Comparison of ENCODE assay signal across 8 cellular contexts in genomic region chr17:51112303-51113222, GRCh38. TPM values are rescaled to one million over a fixed set of nuclear protein-coding genes. Genes with fewer than 3 reads are reported as not detected.
DNase-seq lines count a peak whose midpoint lies in the region; ATAC-seq and TF ChIP-seq lines count a peak whose summit lies in the region.
"Not testable (repeated sequence)": the region's sequence is repeated elsewhere in the genome, so short reads cannot be mapped to it uniquely, and the experiment has no call there.

No MANE protein-coding gene starts in this region.

- H3K27ac ChIP-seq in IMR-90 (ENCODE audit: insufficient read depth, low read length), result not testable (repeated sequence)
- peak overlapping the region; percentile 73 for H3K27ac ChIP-seq in upper lobe of right lung

- H3K14ac ChIP-seq in IMR-90 (replicated peaks; ENCODE audit: low read depth, low read length), result not testable (repeated sequence)

- not testable (repeated sequence) for H2AK5ac ChIP-seq in IMR-90 (ENCODE audit: low read depth, low read length)

- not testable (repeated sequence) for H3K27me3 Mint-ChIP-seq in WTC11 (ENCODE audit: low read depth); osteocyte (ENCODE audit: unreplicated experiment)

- H3K4ac ChIP-seq in IMR-90 (ENCODE audit: low read depth, low read length), result not testable (repeated sequence)

- 88% methylated on average over 1 of the region's 16 CpGs; no CpG with 5 or more reads in 1 of the 2 experiments for WGBS in IMR-90 (ENCODE audit: extremely low coverage in 2 of 2, insufficient read length in 1 of 2), 2 experiments

- H4K91ac ChIP-seq in IMR-90 (ENCODE audit: insufficient read depth, low read depth, low read length), result not testable (repeated sequence)

- not testable (repeated sequence) for H2AK9ac ChIP-seq in IMR-90 (replicated peaks; ENCODE audit: low read depth, low read length, poor library complexity)

- H2BK15ac ChIP-seq in IMR-90 (ENCODE audit: low read depth, low read length), result not testable (repeated sequence)

- not testable (repeated sequence) for H4K5ac ChIP-seq in IMR-90 (ENCODE audit: low read depth, low read length)

- H3K9ac ChIP-seq in IMR-90 (ENCODE audit: low read depth, low read length), result not testable (repeated sequence)

- not testable (repeated sequence) for H2AFZ ChIP-seq in IMR-90 (replicated peaks; ENCODE audit: low read length, poor library complexity)

- H3K4me1 ChIP-seq in IMR-90 (ENCODE audit: control insufficient read depth, insufficient read depth, low read length), result not testable (repeated sequence)
- peaks cover 22% of the 10 kb centered on the region for H3K4me1 ChIP-seq in upper lobe of right lung

- not testable (repeated sequence) for H3K36me3 ChIP-seq in IMR-90 (ENCODE audit: control insufficient read depth, insufficient read depth, low read length); upper lobe of right lung

- DNase-seq in ELR (ENCODE audit: low read depth), result peak; percentile 16
- peak; percentile 57 for DNase-seq in IMR-90
- peak; percentile 6 for DNase-seq in NK-92 treated with Interleukin-12 subunit alpha and Interleukin-12 subunit beta, amount 100 ng/mL, for 24 hours (lab: John Stamatoyannopoulos, UW)
- DNase-seq in WTC11 (ENCODE audit: low spot score); osteocyte (ENCODE audit: extremely low spot score, unreplicated experiment): not testable (repeated sequence)
- peak; percentile 65 for DNase-seq in fibroblast of peridontal ligament (ENCODE audit: extremely low read depth)
- peak; percentile 79 for DNase-seq in kidney tubule cell (ENCODE audit: low spot score)
- DNase-seq in upper lobe of right lung, result peak; percentile 81

- H3K4me3 ChIP-seq in IMR-90 (ENCODE audit: insufficient read depth, low read depth, low read length); upper lobe of right lung: not testable (repeated sequence)

- H3K56ac ChIP-seq in IMR-90 (ENCODE audit: extremely low read depth, insufficient read depth, low read length), result not testable (repeated sequence)

- not testable (repeated sequence) for H3K23ac ChIP-seq in IMR-90 (ENCODE audit: low read depth, low read length)

- not testable (repeated sequence) for H3K9me3 Mint-ChIP-seq in WTC11; osteocyte (ENCODE audit: unreplicated experiment)

- H3K9me3 ChIP-seq in IMR-90 (ENCODE audit: control insufficient read depth, insufficient read depth, low read length); upper lobe of right lung: not testable (repeated sequence)

- not testable (repeated sequence) for H3K9me1 ChIP-seq in IMR-90 (ENCODE audit: insufficient read depth, low read length)

- not testable (repeated sequence) for H2BK20ac ChIP-seq in IMR-90 (ENCODE audit: low read depth, low read length)

- not testable (repeated sequence) for H3K36me3 Mint-ChIP-seq in WTC11; osteocyte (ENCODE audit: unreplicated experiment)

- POLR2A ChIA-PET in IMR-90 (lab: Charles Lee; ENCODE audit: unreplicated experiment), result not testable (repeated sequence)
- POLR2A ChIA-PET in WTC11 (lab: Charles Lee), result interaction anchor here (0.8 kb wide), 1 partner anchor 26 kb away, joined by 3 read pairs; no protein-coding TSS in a partner anchor

- not testable (repeated sequence) for BruUV-seq in IMR-90 (replicated peaks; lab: Mats Ljungman, UMichigan)

- H3K4me3 Mint-ChIP-seq in WTC11; osteocyte (ENCODE audit: unreplicated experiment): not testable (repeated sequence)

- H3K4me1 Mint-ChIP-seq in WTC11, result not testable (repeated sequence)
- H3K4me1 Mint-ChIP-seq in osteocyte (ENCODE audit: unreplicated experiment), result peaks cover 26% of the 10 kb centered on the region

- not testable (repeated sequence) for H3K18ac ChIP-seq in IMR-90 (ENCODE audit: low read depth, low read length)

- peaks cover 19 to 59% of the 10 kb centered on the region in 2 experiments for H3K79me1 ChIP-seq in IMR-90 (ENCODE audit: low read depth in 1 of 2, low read length in 2 of 2)

- not testable (repeated sequence) for H3K27ac Mint-ChIP-seq in WTC11
- H3K27ac Mint-ChIP-seq in osteocyte (ENCODE audit: unreplicated experiment), result peak overlapping the region; percentile 27

- ATAC-seq in IMR-90 (ENCODE audit: low read depth) (peak; percentile 77), upper lobe of right lung (peak; percentile 95)
- not testable (repeated sequence) for ATAC-seq in WTC11

- H2BK120ac ChIP-seq in IMR-90 (ENCODE audit: low read depth, low read length), result not testable (repeated sequence)

- peaks cover 30% of the 10 kb centered on the region for H4K20me1 ChIP-seq in IMR-90 (ENCODE audit: insufficient read depth, low read length)

- TF ChIP-seq POLR2A in IMR-90 (IDR thresholded peaks at IDR 0.05; ENCODE audit: low read depth, low read length), result not testable (repeated sequence)

- dilution Hi-C loops in IMR-90 (cut with HindIII; ENCODE audit: low sequenced_read_pairs, unreplicated experiment), result not testable (repeated sequence)

- intact Hi-C loops in IMR-90 (cut with micrococcal nuclease), result loop anchor here (10.0 kb wide), 1 partner anchor 248 kb away; the partner anchor contains the start of gene TOB1
- intact Hi-C loops in upper lobe of right lung (cut with DNase I), result not testable (repeated sequence)

- H3K4me2 ChIP-seq in IMR-90 (ENCODE audit: low read depth, low read length), result not testable (repeated sequence)

- not testable (repeated sequence) for H4K8ac ChIP-seq in IMR-90 (ENCODE audit: low read depth in 2 of 2, low read length in 2 of 2)

- TF ChIP-seq RAD21 in IMR-90 (IDR thresholded peaks at IDR 0.05; ENCODE audit: low read length), result not testable (repeated sequence)

- H3K27me3 ChIP-seq in IMR-90 (ENCODE audit: control insufficient read depth, insufficient read depth, low read length); upper lobe of right lung: not testable (repeated sequence)

- in situ Hi-C loops in IMR-90 (cut with MboI; ENCODE audit: low sequenced_read_pairs), result not testable (repeated sequence)

- not testable (repeated sequence) for H2BK5ac ChIP-seq in IMR-90 (ENCODE audit: low read depth, low read length, poor library complexity, severe bottlenecking)

- not testable (repeated sequence) for TF ChIP-seq CTCF in IMR-90 (conservative IDR thresholded peaks at IDR 0.05; ENCODE audit: low read depth, low read length); WTC11 (IDR thresholded peaks at IDR 0.05); osteocyte (IDR thresholded peaks at IDR 0.05); upper lobe of right lung (IDR thresholded peaks at IDR 0.05)

- CTCF ChIA-PET in IMR-90 (lab: Yijun Ruan, JAX); WTC11 (lab: Charles Lee): not testable (repeated sequence)

TF ChIP-seq in IMR-90, 13 proteins besides CTCF, POLR2A, EP300 and RAD21:
- TF ChIP-seq CEBPB (IDR thresholded peaks at IDR 0.05; ENCODE audit: low read depth, low read length), result peak; percentile 86

TF ChIP-seq in WTC11, 78 proteins besides CTCF, POLR2A, EP300 and RAD21:
- 0 out of 2 replicates have a peak, but pooled peaks have one; percentile 37 for TF ChIP-seq GABPB1 (CRISPR knock-in tag; IDR thresholded peaks at IDR 0.05)

RNA-seq across cellular contexts. Expression of gene SPAG9, which starts 8.1 kb away (rescaled TPM):
- total RNA-seq in IMR-90 (2012; rRNA removed), result 75.5 and 93.9 TPM in 2 replicates
- polyA plus RNA-seq in IMR-90 (2012; rRNA removed), result 20.6 and 26.7 TPM in 2 replicates
- 4.7 and 6.2 TPM in 2 replicates for polyA plus RNA-seq in IMR-90 (2012; cell fraction: cytosol; rRNA removed)
- 14.2 and 68.3 TPM in 2 replicates for polyA plus RNA-seq in IMR-90 (2012; cell fraction: nucleus; rRNA removed; ENCODE audit: low replicate concordance)
- 39.6 to 51.9 TPM (median 41.4 TPM) in 3 replicates for total RNA-seq in WTC11 (2021)
- total RNA-seq in osteocyte, result 100 and 108 TPM in 2 replicates
- total RNA-seq in upper lobe of right lung, result 116 TPM

RNA-seq across cellular contexts. Expression of gene NME1, which starts 40.8 kb away (rescaled TPM):
- 261 and 312 TPM in 2 replicates for total RNA-seq in IMR-90 (2012; rRNA removed)
- 311 and 365 TPM in 2 replicates for polyA plus RNA-seq in IMR-90 (2012; rRNA removed)
- 294 and 458 TPM in 2 replicates for polyA plus RNA-seq in IMR-90 (2012; cell fraction: cytosol; rRNA removed)
- 76.8 and 195 TPM in 2 replicates for polyA plus RNA-seq in IMR-90 (2012; cell fraction: nucleus; rRNA removed; ENCODE audit: low replicate concordance)
- total RNA-seq in WTC11 (2021), result 210 to 238 TPM (median 210 TPM) in 3 replicates
- total RNA-seq in osteocyte, result 77.7 and 77.8 TPM in 2 replicates
- 29.4 TPM for total RNA-seq in upper lobe of right lung

RNA-seq across cellular contexts. Expression of gene NME2, which starts 53.6 kb away (rescaled TPM):
- 824 and 863 TPM in 2 replicates for total RNA-seq in IMR-90 (2012; rRNA removed)
- 912 and 1,059 TPM in 2 replicates for polyA plus RNA-seq in IMR-90 (2012; rRNA removed)
- polyA plus RNA-seq in IMR-90 (2012; cell fraction: cytosol; rRNA removed), result 1,086 and 1,531 TPM in 2 replicates
- polyA plus RNA-seq in IMR-90 (2012; cell fraction: nucleus; rRNA removed; ENCODE audit: low replicate concordance), result 335 and 521 TPM in 2 replicates
- total RNA-seq in WTC11 (2021), result 746 to 781 TPM (median 746 TPM) in 3 replicates
- 651 and 667 TPM in 2 replicates for total RNA-seq in osteocyte
- 306 TPM for total RNA-seq in upper lobe of right lung
